ENCODE assay signal across 1 cellular context in the genomic region with DNA sequence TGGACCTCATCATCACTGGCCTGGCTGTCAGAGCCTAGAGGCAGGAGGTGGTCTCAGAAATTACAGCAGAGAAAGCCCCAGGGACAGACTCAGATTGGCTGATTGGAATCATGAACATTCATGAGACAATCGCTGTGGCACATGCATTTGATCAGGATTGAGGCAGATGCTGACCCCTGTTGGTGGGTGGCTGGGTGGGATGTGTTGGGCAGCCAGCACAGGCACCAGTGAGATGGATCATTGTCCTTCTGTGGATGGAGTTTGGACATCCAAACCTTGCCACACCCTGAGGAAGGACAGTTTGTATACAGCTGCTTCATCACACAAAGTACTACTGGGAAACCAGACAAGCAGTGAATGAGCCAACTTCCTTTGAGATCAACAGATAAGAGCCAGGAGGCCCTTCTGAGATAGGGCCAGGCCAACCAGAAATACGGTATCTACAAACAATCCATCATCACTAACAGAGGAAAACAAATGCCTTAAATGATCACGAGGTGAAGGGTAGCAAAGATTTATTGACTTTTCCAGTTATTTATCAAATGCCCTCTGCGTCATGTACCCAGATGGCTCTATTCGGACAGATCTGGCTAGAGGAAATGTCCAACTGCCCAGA.
TF ChIP-seq lines count a peak whose summit lies in the region.

No MANE protein-coding gene starts in this region.

TF ChIP-seq in K562, 482 proteins besides CTCF, POLR2A, EP300 and RAD21:
- TF ChIP-seq MEIS2 (IDR thresholded peaks at IDR 0.05; ENCODE audit: partially characterized antibody) (peak; percentile 66), CTBP1 (IDR thresholded peaks at IDR 0.05; ENCODE audit: borderline replicate concordance) (peak; percentile 44; the same call in 1 of the 2 replicates), CBFA2T3 (IDR thresholded peaks at IDR 0.05) (0 out of 2 replicates have a peak, but pooled peaks have one; percentile 12), GABPA (tag; conservative IDR thresholded peaks at IDR 0.05; ENCODE audit: low read depth) (peak; percentile 59), FOSL1 (tag; conservative IDR thresholded peaks at IDR 0.05) (peak; percentile 58), NCOA6 (IDR thresholded peaks at IDR 0.05) (no peak), NR2C2 (CRISPR knock-in tag; IDR thresholded peaks at IDR 0.05) (no peak), NR2C2 (tag; IDR thresholded peaks at IDR 0.05) (peak; percentile 22; the same call in 1 of the 2 replicates)
- TF ChIP-seq, protein P1, sequence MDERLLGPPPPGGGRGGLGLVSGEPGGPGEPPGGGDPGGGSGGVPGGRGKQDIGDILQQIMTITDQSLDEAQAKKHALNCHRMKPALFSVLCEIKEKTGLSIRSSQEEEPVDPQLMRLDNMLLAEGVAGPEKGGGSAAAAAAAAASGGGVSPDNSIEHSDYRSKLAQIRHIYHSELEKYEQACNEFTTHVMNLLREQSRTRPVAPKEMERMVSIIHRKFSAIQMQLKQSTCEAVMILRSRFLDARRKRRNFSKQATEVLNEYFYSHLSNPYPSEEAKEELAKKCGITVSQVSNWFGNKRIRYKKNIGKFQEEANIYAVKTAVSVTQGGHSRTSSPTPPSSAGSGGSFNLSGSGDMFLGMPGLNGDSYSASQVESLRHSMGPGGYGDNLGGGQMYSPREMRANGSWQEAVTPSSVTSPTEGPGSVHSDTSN (CRISPR knock-in tag; IDR thresholded peaks at IDR 0.05; ENCODE audit: low read depth) = no peak
- TF ChIP-seq, protein P1 (tag; conservative IDR thresholded peaks at IDR 0.05; ENCODE audit: low read depth) = peak; percentile 68
- TF ChIP-seq, protein P2, sequence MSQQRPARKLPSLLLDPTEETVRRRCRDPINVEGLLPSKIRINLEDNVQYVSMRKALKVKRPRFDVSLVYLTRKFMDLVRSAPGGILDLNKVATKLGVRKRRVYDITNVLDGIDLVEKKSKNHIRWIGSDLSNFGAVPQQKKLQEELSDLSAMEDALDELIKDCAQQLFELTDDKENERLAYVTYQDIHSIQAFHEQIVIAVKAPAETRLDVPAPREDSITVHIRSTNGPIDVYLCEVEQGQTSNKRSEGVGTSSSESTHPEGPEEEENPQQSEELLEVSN (IDR thresholded peaks at IDR 0.05; ENCODE audit: borderline replicate concordance in 1 of 2, extremely low read depth in 1 of 2, insufficient read depth in 1 of 2, insufficient read length in 1 of 2, low read depth in 1 of 2, low read length in 1 of 2, poor library complexity in 1 of 2, severe bottlenecking in 1 of 2) = no peak
